ENCODE assay signal across 17 cellular contexts in the genomic region with DNA sequence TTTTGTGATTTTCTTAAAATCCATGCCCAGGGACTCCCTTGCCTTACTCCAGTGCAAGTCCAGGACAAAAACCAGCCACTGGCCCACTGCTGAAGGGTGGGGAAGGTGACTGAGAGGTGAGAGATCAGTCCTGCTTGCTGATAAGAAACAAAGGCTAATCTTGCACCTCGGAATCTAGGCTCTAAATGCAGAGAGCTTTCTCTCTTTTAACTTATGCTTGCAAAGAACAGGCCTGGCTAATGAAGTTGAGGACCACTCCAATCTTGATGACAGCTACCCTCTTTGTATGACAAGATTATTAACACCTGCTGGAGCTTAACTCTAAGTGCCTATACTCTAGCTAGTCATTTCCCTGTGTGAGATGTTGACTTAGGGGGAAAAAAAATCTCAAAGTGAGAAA.
"Had no signal": no experiment of that assay in that cellular context is flagged by ENCODE, and none has a peak within 500 bp of the region (broad histone marks: within the 10 kb centered on the region; RNA-seq: fewer than 3 reads in every experiment).

No MANE protein-coding gene starts in this region.

- FAIRE-seq: endometrium, TTC549 had no signal

- H3K4me1 ChIP-seq: parathyroid adenoma had no signal

- H3K36me3 Mint-ChIP-seq: activated naive CD4-positive, alpha-beta T cell treated with anti-CD3 and anti-CD28 coated beads, Interleukin-2, amount 50 U/mL, for 72 hours had no signal

- DNase-seq: activated CD4-positive, alpha-beta T cell treated with anti-CD3 and anti-CD28 coated beads for 36 hours; activated CD4-positive, alpha-beta T cell treated with anti-CD3 and anti-CD28 coated beads, Interleukin-2, amount 50 U/mL, for 48 hours; activated gamma-delta T cell; erythroblast; islet precursor cell; naive B cell; spleen; stimulated activated CD4-positive, alpha-beta T cell treated with anti-CD3 and anti-CD28 coated beads, Interleukin-4, amount 100 ng/mL, for 4 hours; transverse colon had no signal

- H2AFZ ChIP-seq: parathyroid adenoma had no signal

- H3K27me3 Mint-ChIP-seq: naive B cell; stimulated activated memory B cell treated with anti-CD40 and anti-IgM and Interleukin-4, amounts not matched to agents 10 μg/mL and 1 μg/mL and 100 μg/mL, for 72 hours had no signal

- H3K9me3 ChIP-seq: spleen, transverse colon, vagina had no signal

- H3K4me3 Mint-ChIP-seq: activated CD4-positive, alpha-beta T cell treated with anti-CD3 and anti-CD28 coated beads for 36 hours; stimulated activated memory B cell treated with anti-CD40 and anti-IgM and Interleukin-4, amounts not matched to agents 10 μg/mL and 1 μg/mL and 100 μg/mL, for 72 hours; T-helper 2 cell treated with Interferon-gamma antibody and Interleukin-4, amounts not matched to agents 5 μg/mL and 100 μg/mL, for 36 hours had no signal

- H3K4me3 ChIP-seq: cardiac muscle cell, spleen, transverse colon, vagina had no signal

- H3K27ac Mint-ChIP-seq: activated CD4-positive, alpha-beta T cell treated with anti-CD3 and anti-CD28 coated beads for 36 hours; activated naive CD4-positive, alpha-beta T cell treated with anti-CD3 and anti-CD28 coated beads, Interleukin-2, amount 50 U/mL, for 72 hours; stimulated activated memory B cell treated with anti-CD40 and anti-IgM and Interleukin-4, amounts not matched to agents 10 μg/mL and 1 μg/mL and 100 μg/mL, for 72 hours; T-helper 2 cell treated with Interferon-gamma antibody and Interleukin-4, amounts not matched to agents 5 μg/mL and 100 μg/mL, for 36 hours had no signal

- H3K9ac ChIP-seq: parathyroid adenoma had no signal

- H3K27me3 ChIP-seq: spleen, transverse colon, vagina had no signal

- H3K36me3 ChIP-seq: cardiac muscle cell had no signal

- H3K27ac ChIP-seq: cardiac muscle cell, parathyroid adenoma, spleen, vagina had no signal

- H3K9me3 Mint-ChIP-seq: activated naive CD4-positive, alpha-beta T cell treated with anti-CD3 and anti-CD28 coated beads, Interleukin-2, amount 50 U/mL, for 72 hours; naive B cell; stimulated activated memory B cell treated with anti-CD40 and anti-IgM and Interleukin-4, amounts not matched to agents 10 μg/mL and 1 μg/mL and 100 μg/mL, for 72 hours; T-helper 2 cell treated with Interferon-gamma antibody and Interleukin-4, amounts not matched to agents 5 μg/mL and 100 μg/mL, for 36 hours had no signal
